Comparison of ENCODE assay signal across 10 cellular contexts in the genomic region with DNA sequence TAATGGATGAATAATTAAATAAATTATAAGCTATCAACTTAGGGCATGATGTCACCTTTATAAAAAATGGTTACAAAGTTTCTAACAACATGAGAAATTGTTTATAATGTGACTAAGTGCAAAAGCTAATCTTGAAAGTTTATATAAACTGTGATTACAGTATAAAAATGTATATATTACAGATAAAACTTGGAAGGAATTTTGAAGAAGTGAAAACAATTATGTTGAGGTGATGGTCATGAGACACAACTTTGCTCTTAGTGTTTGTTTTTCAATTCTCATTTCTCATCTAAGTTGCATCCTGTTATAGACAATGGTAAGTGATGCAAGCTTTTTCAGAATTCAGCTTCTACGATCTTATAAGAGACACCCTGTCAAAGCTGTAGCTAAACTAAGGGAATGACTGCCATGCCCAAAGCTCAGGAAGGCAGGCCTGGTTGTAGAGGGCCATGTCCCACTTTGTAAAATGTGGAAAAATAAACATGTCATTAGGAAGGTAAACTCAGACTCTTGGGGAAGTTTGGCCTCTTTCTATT. TPM values are rescaled to one million over a fixed set of nuclear protein-coding genes. Genes with fewer than 3 reads are reported as not detected.
DNase-seq lines count a peak whose midpoint lies in the region; ATAC-seq, FAIRE-seq and TF ChIP-seq lines count a peak whose summit lies in the region.
"Had no signal": no experiment of that assay in that cellular context is flagged by ENCODE, and none has a peak within 500 bp of the region (broad histone marks: within the 10 kb centered on the region; RNA-seq: fewer than 3 reads in every experiment).

No MANE protein-coding gene starts in this region.

- no TSS peak for BruUV-seq in endothelial cell of umbilical vein (replicated peaks; lab: Mats Ljungman, UMichigan)

- H3K9ac ChIP-seq in endothelial cell of umbilical vein (replicated peaks; ENCODE audit: extremely low read depth, insufficient read depth, low read length), result no peak overlapping the region

- in situ Hi-C loops in G401 (cut with HindIII; ENCODE audit: low sequenced_read_pairs), result no loop called here

- no peak for TF ChIP-seq CTCF in endothelial cell of umbilical vein (IDR thresholded peaks at IDR 0.05; ENCODE audit: extremely low read depth in 1 of 2, insufficient read depth in 1 of 2, low read depth in 1 of 2, low read length in 2 of 2)

- no peak overlapping the region for H3K4me3 ChIP-seq in endothelial cell of umbilical vein (replicated peaks in 1 of 3; ENCODE audit: insufficient read depth in 1 of 3, low read depth in 1 of 3, low read length in 3 of 3)
- H3K4me3 ChIP-seq: testis had no signal

- DNase-seq in endothelial cell of umbilical vein (ENCODE audit: low read depth, low spot score) (peak; percentile 54), A172 (ENCODE audit: low spot score) (no peak), epidermal melanocyte (ENCODE audit: insufficient read length, low spot score) (no peak), G401 (ENCODE audit: low spot score) (no peak)
- DNase-seq in stimulated activated naive CD4-positive, alpha-beta T cell (lab: John Stamatoyannopoulos, UW), result no peak
- DNase-seq: testis had no signal

- dilution Hi-C loops in endothelial cell of umbilical vein (cut with MboI; ENCODE audit: extremely low pct_ligation_motif_present, low sequenced_read_pairs), result no loop called here

- FAIRE-seq in endothelial cell of umbilical vein (lab: Jason Lieb, UNC), result peak; percentile 65

- H3K9me3 ChIP-seq in endothelial cell of umbilical vein (replicated peaks; ENCODE audit: control insufficient read depth, insufficient read depth, low read length), result no peaks in the 10 kb centered on the region
- H3K9me3 ChIP-seq: testis had no signal

- no peaks in the 10 kb centered on the region for H4K20me1 ChIP-seq in endothelial cell of umbilical vein (replicated peaks; ENCODE audit: control insufficient read depth, extremely low read depth, insufficient read depth, low read length)

- intact Hi-C loops in endothelial cell of umbilical vein (cut with micrococcal nuclease), result no loop called here

- H3K4me2 ChIP-seq in endothelial cell of umbilical vein (ENCODE audit: insufficient read depth, low read length), result no peak overlapping the region

- TF ChIP-seq POLR2A in endothelial cell of umbilical vein (IDR thresholded peaks at IDR 0.05; ENCODE audit: low read depth, low read length), result no peak

- POLR2A ChIA-PET in endothelial cell of umbilical vein (lab: Charles Lee), result no interaction called here

- H3K4me1 ChIP-seq in endothelial cell of umbilical vein (ENCODE audit: control insufficient read depth, extremely low read depth, insufficient read depth, low read length), result no peaks in the 10 kb centered on the region

- no peak overlapping the region for H2AFZ ChIP-seq in endothelial cell of umbilical vein (ENCODE audit: low read depth, low read length)

- ATAC-seq in GM18511 (IDR thresholded peaks at IDR 0.05; ENCODE audit: unreplicated experiment), result peak; percentile 85
- peak; percentile 89 for ATAC-seq in GM21576 (IDR thresholded peaks at IDR 0.05; ENCODE audit: unreplicated experiment)
- peak; percentile 76 for ATAC-seq in HG03280 (IDR thresholded peaks at IDR 0.05; ENCODE audit: unreplicated experiment)
- ATAC-seq: WTC11 had no signal

- H3K36me3 ChIP-seq in endothelial cell of umbilical vein (ENCODE audit: control insufficient read depth in 2 of 2, extremely low read depth in 1 of 2, insufficient read depth in 2 of 2, low read length in 2 of 2), result no peaks in the 10 kb centered on the region

- H3K27me3 ChIP-seq in endothelial cell of umbilical vein (ENCODE audit: control insufficient read depth in 2 of 2, insufficient read depth in 2 of 2, low read length in 2 of 2), result no peaks in the 10 kb centered on the region
- H3K27me3 ChIP-seq: testis had no signal

- H3K9me1 ChIP-seq in endothelial cell of umbilical vein (replicated peaks; ENCODE audit: control insufficient read depth, extremely low read depth, insufficient read depth, low read length), result no peaks in the 10 kb centered on the region

- H3K79me2 ChIP-seq in endothelial cell of umbilical vein (ENCODE audit: control insufficient read depth, insufficient read depth, low read length), result no peaks in the 10 kb centered on the region

- CTCF ChIA-PET in endothelial cell of umbilical vein (lab: Charles Lee), result interaction anchor here (0.7 to 1.1 kb wide), 3 partner anchors 25 to 137 kb away, joined by 3 read pairs; partner anchors contain the start of gene ITGB8

- no peak overlapping the region for H3K27ac ChIP-seq in endothelial cell of umbilical vein (ENCODE audit: insufficient read depth, low read depth, low read length)

TF ChIP-seq in endothelial cell of umbilical vein, 7 proteins besides CTCF, POLR2A, EP300 and RAD21:
- TF ChIP-seq MYC (IDR thresholded peaks at IDR 0.05; ENCODE audit: low read depth, low read length) (no peak), JUN (IDR thresholded peaks at IDR 0.05; ENCODE audit: borderline replicate concordance, insufficient read depth, insufficient read length, low read depth) (no peak), FOS (IDR thresholded peaks at IDR 0.05; ENCODE audit: borderline replicate concordance, insufficient read depth, low read length) (no peak), GATA2 (IDR thresholded peaks at IDR 0.05; ENCODE audit: insufficient read depth, insufficient read length, low read depth, low read length) (no peak), EZH2 (IDR thresholded peaks at IDR 0.05; ENCODE audit: borderline replicate concordance, low read depth, low read length, severe bottlenecking) (no peak), POLR2AphosphoS5 (IDR thresholded peaks at IDR 0.05; ENCODE audit: insufficient read depth, low read depth, low read length) (no peak)
- TF ChIP-seq, protein P1, sequence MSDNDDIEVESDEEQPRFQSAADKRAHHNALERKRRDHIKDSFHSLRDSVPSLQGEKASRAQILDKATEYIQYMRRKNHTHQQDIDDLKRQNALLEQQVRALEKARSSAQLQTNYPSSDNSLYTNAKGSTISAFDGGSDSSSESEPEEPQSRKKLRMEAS (IDR thresholded peaks at IDR 0.05; ENCODE audit: insufficient read depth, insufficient read length), result no peak
TF ChIP-seq in endothelial cell of umbilical vein: peak in this region for 0.

RNA-seq across cellular contexts. Expression of gene MACC1, which starts 23.9 kb away (rescaled TPM):
- not detected in 2 replicates for total RNA-seq in endothelial cell of umbilical vein
- not detected in 2 replicates for polyA plus RNA-seq in endothelial cell of umbilical vein
- not detected in 2 replicates for polyA plus RNA-seq in endothelial cell of umbilical vein (2011; cell fraction: cytosol; rRNA removed)
- polyA plus RNA-seq in endothelial cell of umbilical vein (2011; cell fraction: nucleus; rRNA removed), result 0.01 TPM in 2 replicates
- not detected in 2 replicates for polyA plus RNA-seq in endothelial cell of umbilical vein (2012)
- 0.06 TPM in 1 of 2 replicates, not detected in the other for polyA minus RNA-seq in endothelial cell of umbilical vein
- 0.72 TPM for polyA minus RNA-seq in endothelial cell of umbilical vein (2011; cell fraction: cytosol; rRNA and poly(A)+ RNA removed)
- 0.10 TPM in 2 replicates for polyA minus RNA-seq in endothelial cell of umbilical vein (2011; cell fraction: nucleus; rRNA and poly(A)+ RNA removed)
- 0.05 TPM in 1 of 2 replicates, not detected in the other for total RNA-seq in A172 (2014; rRNA removed; shearing (Covaris generic))
- not detected in 2 replicates for total RNA-seq in G401 (2014; rRNA removed; shearing (Covaris generic))
